ENCODE assay signal across 5 cellular contexts in genomic region chr10:81213360-81213759, GRCh38.
"Had no signal": no experiment of that assay in that cellular context is flagged by ENCODE, and none has a peak within 500 bp of the region (broad histone marks: within the 10 kb centered on the region; RNA-seq: fewer than 3 reads in every experiment).

No MANE protein-coding gene starts in this region.

- DNase-seq: H9, HCEC 1CT, KBM-7 had no signal

- H3K4me3 Mint-ChIP-seq: GM23338, H9, IgD-negative memory B cell had no signal

- H3K4me1 Mint-ChIP-seq: GM23338, IgD-negative memory B cell had no signal

- H3K27ac Mint-ChIP-seq: GM23338, H9, IgD-negative memory B cell had no signal

- ATAC-seq: GM23338 had no signal

- H3K9me3 Mint-ChIP-seq: GM23338, H9 had no signal

- H3K27me3 Mint-ChIP-seq: IgD-negative memory B cell had no signal
